In the genomic region with DNA sequence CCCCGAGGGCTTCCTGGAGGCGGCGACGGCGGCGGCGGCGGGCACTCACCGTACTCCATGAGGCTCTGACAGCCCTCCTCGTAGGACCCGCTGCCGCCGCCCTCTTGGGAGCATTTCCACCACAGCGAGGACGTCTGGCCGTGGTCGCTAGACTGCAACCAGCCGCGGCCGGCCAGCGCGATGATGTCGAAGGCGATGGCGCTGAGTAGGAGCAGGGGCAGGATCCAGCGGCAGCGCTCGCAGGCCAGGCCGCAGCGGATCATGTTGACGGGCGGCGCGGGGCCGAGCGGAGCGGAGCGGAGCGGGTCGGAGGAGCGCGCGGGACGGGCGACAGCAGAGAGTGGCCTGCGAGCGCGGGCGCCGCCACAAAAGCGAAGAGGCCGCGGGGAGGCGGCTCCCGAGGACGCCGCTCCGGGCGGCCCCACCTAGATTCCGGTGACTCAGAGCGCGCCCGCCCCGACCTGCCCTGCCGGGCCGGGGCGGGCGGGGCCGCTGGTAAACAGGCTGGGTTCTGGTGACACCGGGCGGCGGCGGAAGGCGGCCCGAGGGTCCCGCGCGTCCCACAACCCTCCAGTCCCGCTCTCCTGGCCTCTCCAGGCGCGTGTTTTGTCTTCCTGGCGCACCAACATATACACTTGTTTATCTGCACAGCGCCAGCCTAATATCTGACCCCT, we compare ENCODE assay signal across 8 cellular contexts. TPM values are rescaled to one million over a fixed set of nuclear protein-coding genes. Genes with fewer than 3 reads are reported as not detected.
DNase-seq lines count a peak whose midpoint lies in the region; ATAC-seq and FAIRE-seq lines count a peak whose summit lies in the region.

Gene PERP, minus strand, starts transcription at position 342 of the 674 bp plus-strand sequence. Its CDS starts 79 bp downstream, at position 263.

- peak within 1 kb of the TSS; percentile 45 to 97 for H3K4me3 ChIP-seq in neuronal stem cell (ENCODE audit: low read length in 2 of 2)

- H3K27me3 ChIP-seq in neuronal stem cell (ENCODE audit: control insufficient read depth in 3 of 3, insufficient read depth in 3 of 3, low read depth in 1 of 3, low read length in 3 of 3): peaks cover 0 to 53% (median 9%) of the 10 kb centered on the region in 3 experiments

- DNase-seq in NCI-H82 (lab: John Stamatoyannopoulos, UW) (peak; percentile 60), NCI-H82 treated with DMSO at 0.1 percent for 48 hours (lab: John Stamatoyannopoulos, UW; ENCODE audit: unreplicated experiment) (no peak), RCC 7860 (ENCODE audit: low spot score) (peak; percentile 51), activated gamma-delta T cell treated with Interleukin-2 at 50 U/mL for 16 hours (peak; percentile 66), foreskin melanocyte (peak; percentile 29), neuronal stem cell (ENCODE audit: low spot score) (peak; percentile 46), stromal cell of bone marrow (ENCODE audit: low read depth) (peak; percentile 21)

- peaks cover 0 to 2% of the 10 kb centered on the region in 2 donors for H3K4me1 ChIP-seq in neuronal stem cell (ENCODE audit: control insufficient read depth in 2 of 2, insufficient read depth in 1 of 2, low read depth in 1 of 2, low read length in 2 of 2)

- peak within 1 kb of the TSS; percentile 88 for H2BK15ac ChIP-seq in neuronal stem cell (ENCODE audit: low read length)

- no peak within 1 kb of the TSS for H4K8ac ChIP-seq in neuronal stem cell (ENCODE audit: low read depth, low read length)

- H3K4ac ChIP-seq in neuronal stem cell (ENCODE audit: low read length): peak within 1 kb of the TSS; percentile 66

- H3K14ac ChIP-seq in neuronal stem cell (ENCODE audit: low read length): peak within 1 kb of the TSS; percentile 21

- peak within 1 kb of the TSS; percentile 68 for H3K4me2 ChIP-seq in neuronal stem cell (ENCODE audit: insufficient read depth, low read length, poor library complexity, severe bottlenecking)

- peak within 1 kb of the TSS; percentile 87 for H3K9ac ChIP-seq in neuronal stem cell (ENCODE audit: low read depth, low read length, poor library complexity)

- no peaks in the 10 kb centered on the region for H3K36me3 ChIP-seq in neuronal stem cell (replicated peaks in 1 of 2; ENCODE audit: control insufficient read depth in 2 of 2, insufficient read depth in 2 of 2, low read length in 2 of 2)

- FAIRE-seq in RCC 7860 (lab: Jason Lieb, UNC): no peak

- peak within 1 kb of the TSS; percentile 90 for H2BK120ac ChIP-seq in neuronal stem cell (ENCODE audit: low read depth, low read length)

- H3K9me3 ChIP-seq in neuronal stem cell (replicated peaks in 1 of 2; ENCODE audit: control insufficient read depth in 2 of 2, insufficient read depth in 1 of 2, low read depth in 1 of 2, low read length in 2 of 2): no peaks in the 10 kb centered on the region

- peak; percentile 84 for ATAC-seq in HG03045 (IDR thresholded peaks at IDR 0.05; ENCODE audit: unreplicated experiment)

- H3K79me1 ChIP-seq in neuronal stem cell (ENCODE audit: low read depth, low read length): no peaks in the 10 kb centered on the region

- H3K18ac ChIP-seq in neuronal stem cell (ENCODE audit: low read length): peak within 1 kb of the TSS; percentile 93

- no peak within 1 kb of the TSS for H4K91ac ChIP-seq in neuronal stem cell (ENCODE audit: low read depth, low read length, poor library complexity)

- no peak within 1 kb of the TSS for H2AK5ac ChIP-seq in neuronal stem cell (ENCODE audit: low read depth, low read length)

- H2BK5ac ChIP-seq in neuronal stem cell (ENCODE audit: low read length): peak within 1 kb of the TSS; percentile 87

- peak within 1 kb of the TSS; percentile 22 for H3K27ac ChIP-seq in neuronal stem cell (replicated peaks; ENCODE audit: low read length)

- no CpG with 5 or more reads among the region's 83 CpGs for WGBS in neuronal stem cell (ENCODE audit: extremely low coverage in 2 of 2, insufficient read length in 2 of 2, insufficient replicate concordance in 1 of 2), 2 donors

- H3K23ac ChIP-seq in neuronal stem cell (ENCODE audit: low read depth, low read length, poor library complexity): peak within 1 kb of the TSS; percentile 68

- H2BK12ac ChIP-seq in neuronal stem cell (ENCODE audit: low read length): no peak within 1 kb of the TSS

- H2AFZ ChIP-seq in neuronal stem cell (ENCODE audit: low read length): peak within 1 kb of the TSS; percentile 97

RNA-seq across cellular contexts. Expression of gene PERP, which starts in this region (rescaled TPM):
- 30.5 TPM for polyA plus RNA-seq in neuronal stem cell (2013, experiment 1 of 2)
- 31.4 TPM for polyA plus RNA-seq in neuronal stem cell (2013, experiment 2 of 2)
